1 cellular context compared by ENCODE assay signal in genomic region chr2:217685255-217685605, GRCh38.
TF ChIP-seq lines count a peak whose summit lies in the region.

No MANE protein-coding gene starts in this region.

TF ChIP-seq in IMR-90, 13 proteins besides CTCF, POLR2A, EP300 and RAD21 (continued from another document):
- TF ChIP-seq USF2 (IDR thresholded peaks at IDR 0.05; ENCODE audit: low read depth, low read length) (no peak), NFE2L2 (IDR thresholded peaks at IDR 0.05; ENCODE audit: low read depth, low read length) (no peak)
